In genomic region chr13:41554180-41554579, GRCh38 we compare ENCODE assay signal across 19 cellular contexts.
DNase-seq lines count a peak whose midpoint lies in the region; ATAC-seq and TF ChIP-seq lines count a peak whose summit lies in the region.
"Had no signal": no experiment of that assay in that cellular context is flagged by ENCODE, and none has a peak within 500 bp of the region (broad histone marks: within the 10 kb centered on the region; RNA-seq: fewer than 3 reads in every experiment).

No MANE protein-coding gene starts in this region.

- peaks cover 46% of the 10 kb centered on the region for H3K4me1 ChIP-seq in OCI-LY7 (ENCODE audit: insufficient read depth, low read length, poor library complexity, severe bottlenecking)
- H3K4me1 ChIP-seq: heart left ventricle, right lobe of liver, stomach had no signal

- H3K4me3 Mint-ChIP-seq in activated CD4-positive, alpha-beta T cell treated with anti-CD3 and anti-CD28 coated beads, Interleukin-2, amount 10 ng/mL, durations not matched to agents 7 days and 5 days, result no peak overlapping the region
- H3K4me3 Mint-ChIP-seq in stimulated activated effector memory CD8-positive, alpha-beta T cell treated with anti-CD3 and anti-CD28 coated beads, Interleukin-12 subunit alpha, Interleukin-12 subunit beta, amount 100 ng/mL, for 72 hours, result peak overlapping the region; percentile 38
- H3K4me3 Mint-ChIP-seq: CD14-positive monocyte, type B pancreatic cell had no signal

- H3K27ac ChIP-seq in OCI-LY7 (ENCODE audit: low read depth, low read length, poor library complexity, severe bottlenecking), result peak overlapping the region; percentile 77
- H3K27ac ChIP-seq: heart left ventricle, right lobe of liver, stomach had no signal

- no peaks in the 10 kb centered on the region for H3K9me3 ChIP-seq in OCI-LY7 (ENCODE audit: low read length)
- H3K9me3 ChIP-seq: heart left ventricle, right lobe of liver, stomach had no signal

- no peaks in the 10 kb centered on the region for H3K9me3 Mint-ChIP-seq in activated CD4-positive, alpha-beta T cell treated with anti-CD3 and anti-CD28 coated beads, Interleukin-2, amount 10 ng/mL, durations not matched to agents 7 days and 5 days
- no peaks in the 10 kb centered on the region for H3K9me3 Mint-ChIP-seq in stimulated activated effector memory CD8-positive, alpha-beta T cell treated with anti-CD3 and anti-CD28 coated beads, Interleukin-12 subunit alpha, Interleukin-12 subunit beta, amount 100 ng/mL, for 72 hours
- H3K9me3 Mint-ChIP-seq: type B pancreatic cell had no signal

- H3K4me2 ChIP-seq in OCI-LY7 (ENCODE audit: low read length), result peak overlapping the region; percentile 75

- H3K4me3 ChIP-seq in OCI-LY7 (ENCODE audit: low read depth, low read length, poor library complexity, severe bottlenecking), result no peak overlapping the region
- H3K4me3 ChIP-seq: heart left ventricle, K562, right lobe of liver, stomach had no signal

- H3K4me1 Mint-ChIP-seq in activated CD4-positive, alpha-beta T cell treated with anti-CD3 and anti-CD28 coated beads, Interleukin-2, amount 10 ng/mL, durations not matched to agents 7 days and 5 days, result peaks cover 10% of the 10 kb centered on the region
- H3K4me1 Mint-ChIP-seq in stimulated activated effector memory CD8-positive, alpha-beta T cell treated with anti-CD3 and anti-CD28 coated beads, Interleukin-12 subunit alpha, Interleukin-12 subunit beta, amount 100 ng/mL, for 72 hours, result peaks cover 21% of the 10 kb centered on the region

- DNase-seq in activated CD4-positive, alpha-beta T cell treated with anti-CD3 and anti-CD28 coated beads, Interleukin-2, amount 10 ng/mL, durations not matched to agents 7 days and 5 days, result no peak
- no peak for DNase-seq in activated CD4-positive, alpha-beta T cell treated with anti-CD3 and anti-CD28 coated beads for 1 hour
- DNase-seq in OCI-LY7 (ENCODE audit: low spot score), result peak; percentile 18
- peak in 1 of 2 donors; percentile 54 for DNase-seq in stimulated activated effector memory CD8-positive, alpha-beta T cell treated with anti-CD3 and anti-CD28 coated beads, Interleukin-12 subunit alpha, Interleukin-12 subunit beta, amount 100 ng/mL, for 72 hours (ENCODE audit: low spot score in 2 of 2)
- DNase-seq in GM19240 (ENCODE audit: insufficient read length, low spot score), result no peak
- DNase-seq in activated CD4-positive, CD25-positive, alpha-beta regulatory T cell treated with anti-CD3 and anti-CD28 coated beads, Interleukin-2, amount 50 U/mL, for 72 hours, result no peak
- DNase-seq: activated CD8-positive, alpha-beta memory T cell treated with anti-CD3 and anti-CD28 coated beads for 24 hours; activated gamma-delta T cell; DND-41; heart left ventricle; NCI-H1694 treated with DMSO at 0.1 percent for 48 hours; NCI-H2227 treated with DMSO at 0.1 percent for 48 hours; right lobe of liver; stomach had no signal

- ATAC-seq in GM21723 (IDR thresholded peaks at IDR 0.05; ENCODE audit: unreplicated experiment) (peak; percentile 23), GM18873 (IDR thresholded peaks at IDR 0.05; ENCODE audit: low FRiP score, unreplicated experiment) (no peak)
- peak; percentile 44 for ATAC-seq in stimulated activated effector memory CD8-positive, alpha-beta T cell treated with anti-CD3 and anti-CD28 coated beads, Interleukin-12 subunit alpha, Interleukin-12 subunit beta, amount 100 ng/mL, for 72 hours
- ATAC-seq: heart left ventricle, K562, right lobe of liver had no signal

- H3K79me2 ChIP-seq in OCI-LY7 (ENCODE audit: insufficient read depth, low read depth, low read length), result no peaks in the 10 kb centered on the region

- H3K27me3 Mint-ChIP-seq in activated CD4-positive, alpha-beta T cell treated with anti-CD3 and anti-CD28 coated beads, Interleukin-2, amount 10 ng/mL, durations not matched to agents 7 days and 5 days, result no peaks in the 10 kb centered on the region
- H3K27me3 Mint-ChIP-seq: type B pancreatic cell had no signal

- H3K36me3 Mint-ChIP-seq in activated CD4-positive, alpha-beta T cell treated with anti-CD3 and anti-CD28 coated beads, Interleukin-2, amount 10 ng/mL, durations not matched to agents 7 days and 5 days (ENCODE audit: low read depth), result no peaks in the 10 kb centered on the region
- H3K36me3 Mint-ChIP-seq in stimulated activated effector memory CD8-positive, alpha-beta T cell treated with anti-CD3 and anti-CD28 coated beads, Interleukin-12 subunit alpha, Interleukin-12 subunit beta, amount 100 ng/mL, for 72 hours, result no peaks in the 10 kb centered on the region
- H3K36me3 Mint-ChIP-seq: CD14-positive monocyte, type B pancreatic cell had no signal

- peak overlapping the region; percentile 62 for H3K27ac Mint-ChIP-seq in activated CD4-positive, alpha-beta T cell treated with anti-CD3 and anti-CD28 coated beads, Interleukin-2, amount 10 ng/mL, durations not matched to agents 7 days and 5 days
- peak overlapping the region; percentile 24 for H3K27ac Mint-ChIP-seq in stimulated activated effector memory CD8-positive, alpha-beta T cell treated with anti-CD3 and anti-CD28 coated beads, Interleukin-12 subunit alpha, Interleukin-12 subunit beta, amount 100 ng/mL, for 72 hours
- H3K27ac Mint-ChIP-seq: type B pancreatic cell had no signal

- TF ChIP-seq CTCF in OCI-LY7 (conservative IDR thresholded peaks at IDR 0.05; ENCODE audit: low read length), result no peak

- no peaks in the 10 kb centered on the region for H4K20me1 ChIP-seq in OCI-LY7 (ENCODE audit: insufficient read depth, low read length)

- CTCF ChIA-PET in activated CD4-positive, alpha-beta T cell treated with anti-CD3 and anti-CD28 coated beads, Interleukin-2, amount 10 ng/mL, durations not matched to agents 7 days and 5 days (lab: Charles Lee), result no interaction called here
- CTCF ChIA-PET in OCI-LY7 (lab: Charles Lee; ENCODE audit: unreplicated experiment), result interaction anchor here (0.7 to 1.1 kb wide), 3 partner anchors 8 to 99 kb away, joined by 3 to 5 read pairs (median 4); no protein-coding TSS in a partner anchor

- no peaks in the 10 kb centered on the region for H3K9me2 ChIP-seq in OCI-LY7 (ENCODE audit: insufficient read depth, low read length)

- H2AFZ ChIP-seq in OCI-LY7 (ENCODE audit: low read length), result peak overlapping the region; percentile 91; the same call in 1 of the 2 replicates

- POLR2A ChIA-PET in activated CD4-positive, alpha-beta T cell treated with anti-CD3 and anti-CD28 coated beads, Interleukin-2, amount 10 ng/mL, durations not matched to agents 7 days and 5 days (lab: Charles Lee), result no interaction called here
- POLR2A ChIA-PET in OCI-LY7 (lab: Charles Lee), result interaction anchor here (0.8 to 2.1 kb wide), 3 partner anchors 29 to 95 kb away, joined by 3 to 14 read pairs (median 4); no protein-coding TSS in a partner anchor

- intact Hi-C loops in OCI-LY7 (cut with micrococcal nuclease; ENCODE audit: unreplicated experiment), result loop anchor here (2.0 kb wide), 3 partner anchors 37 to 95 kb away; no protein-coding TSS in a partner anchor

- no TSS peak for BruUV-seq in OCI-LY7 (replicated peaks; lab: Mats Ljungman, UMichigan)

- no peaks in the 10 kb centered on the region for H3K36me3 ChIP-seq in OCI-LY7 (ENCODE audit: insufficient read depth, low read length)
- H3K36me3 ChIP-seq: heart left ventricle, right lobe of liver, stomach had no signal
